Comparison of ENCODE assay signal across 18 cellular contexts in the genomic region with DNA sequence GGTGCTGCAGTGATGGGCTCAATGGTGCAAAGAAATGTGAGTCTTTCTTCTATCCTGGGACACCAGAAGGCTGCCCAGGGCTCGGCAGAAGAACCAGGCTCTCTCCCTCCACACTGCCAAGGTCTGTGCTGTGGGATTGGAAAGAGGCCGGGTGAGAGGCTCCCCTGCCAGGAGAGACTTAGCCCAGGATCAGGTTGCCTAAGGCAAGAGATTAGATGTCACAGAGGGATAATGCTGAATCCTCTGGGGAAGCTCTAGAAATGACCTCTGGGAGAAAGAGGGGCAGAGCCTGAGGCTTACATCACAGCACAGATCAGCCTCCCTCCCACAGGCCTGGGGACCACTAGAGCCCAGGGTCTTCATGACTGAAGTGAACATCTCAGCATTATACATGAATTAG. TPM values are rescaled to one million over a fixed set of nuclear protein-coding genes. Genes with fewer than 3 reads are reported as not detected.
DNase-seq lines count a peak whose midpoint lies in the region; ATAC-seq and TF ChIP-seq lines count a peak whose summit lies in the region.
"Had no signal": no experiment of that assay in that cellular context is flagged by ENCODE, and none has a peak within 500 bp of the region (broad histone marks: within the 10 kb centered on the region; RNA-seq: fewer than 3 reads in every experiment).

No MANE protein-coding gene starts in this region.

- ATAC-seq in Right ventricle myocardium inferior, result no peak
- no peak for ATAC-seq in right cardiac atrium
- ATAC-seq: GM12878, HCT116 had no signal

- H3K4me3 ChIP-seq in right cardiac atrium (ENCODE audit: low read length) (no peak overlapping the region), WERI-Rb-1 (ENCODE audit: low read depth, low read length) (no peak overlapping the region)
- H3K4me3 ChIP-seq: BLaER1, GM12878, GM23248 had no signal

- intact Hi-C loops in Right ventricle myocardium inferior (cut with DNase I), result no loop called here
- intact Hi-C loops in right cardiac atrium (cut with DNase I), result no loop called here

- H3K36me3 ChIP-seq in WERI-Rb-1, result no peaks in the 10 kb centered on the region
- H3K36me3 ChIP-seq: BLaER1 had no signal

- peak; percentile 5 for DNase-seq in Right ventricle myocardium inferior (ENCODE audit: missing footprints)
- DNase-seq in right cardiac atrium, result no peak
- DNase-seq in NCI-H82 (lab: John Stamatoyannopoulos, UW), result peak; percentile 97
- peak; percentile 84 for DNase-seq in WERI-Rb-1
- DNase-seq in glomerular visceral epithelial cell (ENCODE audit: extremely low spot score), result no peak
- DNase-seq in COR-L47 (lab: John Stamatoyannopoulos, UW), result no peak
- DNase-seq in NK-92 (lab: John Stamatoyannopoulos, UW; ENCODE audit: unreplicated experiment), result no peak
- DNase-seq: 8988T; AML-193; CD8-positive, alpha-beta memory T cell; DMS79; GM23248; IMR-90 had no signal

- no peaks in the 10 kb centered on the region for H3K27me3 ChIP-seq in right cardiac atrium (ENCODE audit: control insufficient read depth, insufficient read depth)
- no peaks in the 10 kb centered on the region for H3K27me3 ChIP-seq in WERI-Rb-1 (ENCODE audit: insufficient read depth, low read depth, severe bottlenecking)
- H3K27me3 ChIP-seq: BLaER1 had no signal

- H3K27ac ChIP-seq in right cardiac atrium (ENCODE audit: low read length), result no peak overlapping the region
- peak overlapping the region; percentile 76 for H3K27ac ChIP-seq in WERI-Rb-1
- H3K27ac ChIP-seq: BLaER1, GM23248 had no signal

- no peaks in the 10 kb centered on the region for H3K4me1 ChIP-seq in right cardiac atrium (ENCODE audit: control insufficient read depth, insufficient read depth, low read length)
- H3K4me1 ChIP-seq: BLaER1 had no signal

- H3K9me3 ChIP-seq in right cardiac atrium (ENCODE audit: control insufficient read depth, low read length), result no peaks in the 10 kb centered on the region
- no peaks in the 10 kb centered on the region for H3K9me3 ChIP-seq in WERI-Rb-1 (ENCODE audit: severe bottlenecking)

- WGBS in right cardiac atrium, result 71% methylated on average over 2 of the region's 2 CpGs

- no peak for TF ChIP-seq CTCF in WERI-Rb-1 (IDR thresholded peaks at IDR 0.05; ENCODE audit: low read depth, low read length)

RNA-seq across cellular contexts. Expression of a gene that starts 5.7 kb away (rescaled TPM):
- total RNA-seq in Right ventricle myocardium inferior (4.5 TPM), right cardiac atrium (1 to 10 TPM; 2.3 to 5.3 (median 3.0) TPM)
- polyA plus RNA-seq in right cardiac atrium, result 2.8 TPM
- total RNA-seq: G401, GM12878, GM23248, HT-29, IMR-90 had no signal
- polyA plus RNA-seq: CD8-positive, alpha-beta memory T cell; GM12878; IMR-90 had no signal

RNA-seq across cellular contexts. Expression of a gene that starts 49.8 kb away (rescaled TPM):
- total RNA-seq in Right ventricle myocardium inferior (not detected), right cardiac atrium (not detected)
- polyA plus RNA-seq in right cardiac atrium, result not detected
- total RNA-seq: CD8-positive, alpha-beta memory T cell; G401; GM12878; GM23248; HT-29; IMR-90 had no signal
- polyA plus RNA-seq: CD8-positive, alpha-beta memory T cell; GM12878; GM23248; IMR-90 had no signal

Comparison
In these comparisons a context has a peak if more than half of its experiments do, and no peak if none do; other contexts are left out.
1. DNase-seq: peak in Right ventricle myocardium inferior (single experiment), NCI-H82 (single experiment) and WERI-Rb-1 (single experiment); none in right cardiac atrium (0 of 3), glomerular visceral epithelial cell (single experiment), COR-L47 (single experiment) and NK-92 (single experiment).